In genomic region chr5:95818181-95819147, GRCh38 we compare ENCODE assay signal across 1 cellular context.
TF ChIP-seq lines count a peak whose summit lies in the region.

No MANE protein-coding gene starts in this region.

TF ChIP-seq in GM12878, 131 proteins besides CTCF, POLR2A, EP300 and RAD21 (continued from another document):
- TF ChIP-seq RELB (IDR thresholded peaks at IDR 0.05; ENCODE audit: low read depth) = 0 out of 2 replicates have a peak, but pooled peaks have one; percentile 31
- no peak for TF ChIP-seq HDAC2 (IDR thresholded peaks at IDR 0.05)
- no peak for TF ChIP-seq REST (IDR thresholded peaks at IDR 0.05; ENCODE audit: low read depth, low read length)
- no peak for TF ChIP-seq ATF2 (IDR thresholded peaks at IDR 0.05; ENCODE audit: low read length)
- TF ChIP-seq PAX5 (IDR thresholded peaks at IDR 0.05; ENCODE audit: borderline replicate concordance, low read depth, low read length) = no peak
- TF ChIP-seq SKIL (IDR thresholded peaks at IDR 0.05; ENCODE audit: low read depth, poor library complexity, severe bottlenecking) = no peak
- no peak for TF ChIP-seq BCL11A (IDR thresholded peaks at IDR 0.05; ENCODE audit: low read depth, low read length)
- 0 out of 2 replicates have a peak, but pooled peaks have one; percentile 13 for TF ChIP-seq ATF7 (IDR thresholded peaks at IDR 0.05; ENCODE audit: low read depth)
- no peak for TF ChIP-seq IRF4 (IDR thresholded peaks at IDR 0.05; ENCODE audit: low read depth, low read length)
- TF ChIP-seq USF1 (IDR thresholded peaks at IDR 0.05; ENCODE audit: borderline replicate concordance, extremely low read length, insufficient read depth, low read depth, low read length) = no peak
- TF ChIP-seq SPI1 (IDR thresholded peaks at IDR 0.05; ENCODE audit: borderline replicate concordance, insufficient read depth, low read depth, low read length) = peak; percentile 36; the same call in 1 of the 2 replicates
- TF ChIP-seq KDM1A (IDR thresholded peaks at IDR 0.05; ENCODE audit: borderline replicate concordance) = no peak
- peak; percentile 60 for TF ChIP-seq RELA (IDR thresholded peaks at IDR 0.05; ENCODE audit: borderline replicate concordance, partially characterized antibody)
- TF ChIP-seq YY1 (IDR thresholded peaks at IDR 0.05; ENCODE audit: low read depth, low read length) = no peak
- no peak for TF ChIP-seq SMC3 (IDR thresholded peaks at IDR 0.05; ENCODE audit: borderline replicate concordance, low read length)
- no peak for TF ChIP-seq IRF5 (IDR thresholded peaks at IDR 0.05; ENCODE audit: borderline replicate concordance)
- no peak for TF ChIP-seq TBL1XR1 (IDR thresholded peaks at IDR 0.05; ENCODE audit: low read depth, low read length)
- no peak for TF ChIP-seq ZNF274 (IDR thresholded peaks at IDR 0.05; ENCODE audit: insufficient read depth, insufficient read length)
- TF ChIP-seq SP1 (IDR thresholded peaks at IDR 0.05; ENCODE audit: low read depth, low read length) = no peak
- no peak for TF ChIP-seq ZSCAN29 (IDR thresholded peaks at IDR 0.05)
- peak; percentile 51; the same call in 1 of the 2 replicates for TF ChIP-seq NR2F1 (conservative IDR thresholded peaks at IDR 0.05)
- TF ChIP-seq JUND (IDR thresholded peaks at IDR 0.05; ENCODE audit: low read depth, low read length) = no peak
- no peak for TF ChIP-seq HDAC6 (IDR thresholded peaks at IDR 0.05; ENCODE audit: unreplicated experiment)
- no peak for TF ChIP-seq CHD2 (IDR thresholded peaks at IDR 0.05; ENCODE audit: borderline replicate concordance, low read depth, low read length)
- no peak for TF ChIP-seq POU2F2 (IDR thresholded peaks at IDR 0.05; ENCODE audit: borderline replicate concordance, low read depth, low read length)
- TF ChIP-seq EGR1 (IDR thresholded peaks at IDR 0.05; ENCODE audit: borderline replicate concordance in 1 of 2, low read depth in 2 of 2, low read length in 2 of 2) = no peak
- TF ChIP-seq CEBPB (IDR thresholded peaks at IDR 0.05; ENCODE audit: borderline replicate concordance in 1 of 2, low read depth in 2 of 2, low read length in 2 of 2) = no peak
- no peak for TF ChIP-seq SRF (IDR thresholded peaks at IDR 0.05; ENCODE audit: low read depth in 2 of 2, low read length in 2 of 2)
- no peak for TF ChIP-seq POLR2AphosphoS2 (IDR thresholded peaks at IDR 0.05; ENCODE audit: low read depth, low read length)
- TF ChIP-seq MLLT1 (IDR thresholded peaks at IDR 0.05) = peak; percentile 47; the same call in 1 of the 2 replicates
- no peak for TF ChIP-seq CUX1 (IDR thresholded peaks at IDR 0.05; ENCODE audit: insufficient replicate concordance, low read depth, low read length)
- TF ChIP-seq SUZ12 (IDR thresholded peaks at IDR 0.05; ENCODE audit: unreplicated experiment) = no peak
- TF ChIP-seq TAF1 (IDR thresholded peaks at IDR 0.05; ENCODE audit: borderline replicate concordance, low read depth, low read length) = no peak
TF ChIP-seq in GM12878: peak in this region for 17.
